8 cellular contexts compared by ENCODE assay signal in genomic region chr7:134126937-134127848, GRCh38. TPM values are rescaled to one million over a fixed set of nuclear protein-coding genes. Genes with fewer than 3 reads are reported as not detected.
DNase-seq lines count a peak whose midpoint lies in the region; ATAC-seq and TF ChIP-seq lines count a peak whose summit lies in the region.

TSS of gene LRGUK (plus strand) at chr7:134127340. CDS start at chr7:134127368, 28 bp downstream.

- H3K9me3 ChIP-seq in heart right ventricle (no peaks in the 10 kb centered on the region), trophoblast cell (ENCODE audit: insufficient read depth, low read depth, low read length) (no peaks in the 10 kb centered on the region), tibial artery (no peaks in the 10 kb centered on the region)

- H2AK5ac ChIP-seq in trophoblast cell (ENCODE audit: low read length), result no peak within 1 kb of the TSS

- H2AFZ ChIP-seq in trophoblast cell (ENCODE audit: insufficient read depth, low read length, poor library complexity), result peak within 1 kb of the TSS; percentile 85

- peak within 1 kb of the TSS; percentile 96 for H3K4me2 ChIP-seq in trophoblast cell (ENCODE audit: low read length)

- WGBS in heart right ventricle, 2 donors, result 2 to 3% methylated on average over 46 of the region's 46 CpGs
- WGBS in trophoblast cell (ENCODE audit: extremely low coverage, insufficient coverage, insufficient read length), result no CpG with 5 or more reads among the region's 46 CpGs

- H3K27ac Mint-ChIP-seq in activated naive CD8-positive, alpha-beta T cell treated with anti-CD3 and anti-CD28 coated beads, Interleukin-2, amount 50 U/mL, for 24 hours, result no peak within 1 kb of the TSS

- H3K4me1 ChIP-seq in heart right ventricle (peaks cover 0 to 22% (median 0%) of the 10 kb centered on the region in 9 donors), trophoblast cell (ENCODE audit: control insufficient read depth in 1 of 2, insufficient read depth in 2 of 2, low read length in 2 of 2) (peaks cover 3% of the 10 kb centered on the region in 2 experiments), tibial artery (peaks cover 0 to 12% (median 1%) of the 10 kb centered on the region in 4 donors)

- peak; percentile 100 for ATAC-seq in HG02763 (IDR thresholded peaks at IDR 0.05; ENCODE audit: unreplicated experiment)
- peak; percentile 100 for ATAC-seq in activated naive CD8-positive, alpha-beta T cell treated with anti-CD3 and anti-CD28 coated beads, Interleukin-2, amount 50 U/mL, for 24 hours
- ATAC-seq in heart right ventricle, result peak; percentile 99 to 100 (median 99)

- H3K4me1 Mint-ChIP-seq in activated naive CD8-positive, alpha-beta T cell treated with anti-CD3 and anti-CD28 coated beads, Interleukin-2, amount 50 U/mL, for 24 hours, result peaks cover 13% of the 10 kb centered on the region

- H3K27me3 ChIP-seq in heart right ventricle (peaks cover 0 to 10% (median 0%) of the 10 kb centered on the region in 7 donors), trophoblast cell (ENCODE audit: insufficient read depth, low read length) (no peaks in the 10 kb centered on the region), tibial artery (no peaks in the 10 kb centered on the region)

- H2BK12ac ChIP-seq in trophoblast cell (ENCODE audit: low read length), result no peak within 1 kb of the TSS

- intact Hi-C loops in heart right ventricle (cut with DNase I), result loop anchor here in 2 of 10 donors (5.0 to 10.0 kb wide), 2 partner anchors 188 to 190 kb away; partner anchors contain the start of gene SLC35B4 (in 2 of the 2)
- intact Hi-C loops in tibial artery (cut with DNase I; ENCODE audit: low total_unique reads), result no loop called here

- H3K4me3 ChIP-seq in GM12865 (ENCODE audit: low read depth, low read length), result peak within 1 kb of the TSS; percentile 47
- H3K4me3 ChIP-seq in heart right ventricle, result peak within 1 kb of the TSS; percentile 39 to 93 (median 68)
- peak within 1 kb of the TSS; percentile 72 for H3K4me3 ChIP-seq in trophoblast cell (ENCODE audit: low read depth, low read length)
- H3K4me3 ChIP-seq in tibial artery, result peak within 1 kb of the TSS; percentile 53 to 80

- H3K9me3 Mint-ChIP-seq in activated naive CD8-positive, alpha-beta T cell treated with anti-CD3 and anti-CD28 coated beads, Interleukin-2, amount 50 U/mL, for 24 hours, result no peaks in the 10 kb centered on the region

- H2BK120ac ChIP-seq in trophoblast cell (ENCODE audit: insufficient read depth, low read length, poor library complexity), result no peak within 1 kb of the TSS

- H3K36me3 ChIP-seq in heart right ventricle (no peaks in the 10 kb centered on the region), trophoblast cell (ENCODE audit: control insufficient read depth in 1 of 2, insufficient read depth in 2 of 2, low read length in 2 of 2) (no peaks in the 10 kb centered on the region), tibial artery (no peaks in the 10 kb centered on the region)

- no peak within 1 kb of the TSS for H3K23ac ChIP-seq in trophoblast cell (ENCODE audit: low read length)

- peak; percentile 79 for DNase-seq in GM12865 (ENCODE audit: low read depth)
- DNase-seq in NCI-H128 (lab: John Stamatoyannopoulos, UW; ENCODE audit: unreplicated experiment), result peak; percentile 32
- peak; percentile 5 to 65 for DNase-seq in SW 1271 (lab: John Stamatoyannopoulos, UW)
- peak; percentile 74 for DNase-seq in activated naive CD8-positive, alpha-beta T cell treated with anti-CD3 and anti-CD28 coated beads, Interleukin-2, amount 50 U/mL, for 24 hours
- peak; percentile 77 to 90 for DNase-seq in heart right ventricle
- DNase-seq in trophoblast cell, result peak; percentile 56 to 81
- DNase-seq in tibial artery, result peak; percentile 85 to 86

- no peak within 1 kb of the TSS for H2BK5ac ChIP-seq in trophoblast cell (ENCODE audit: low read depth, low read length, poor library complexity)

- H4K8ac ChIP-seq in trophoblast cell (ENCODE audit: low read depth, low read length), result peak within 1 kb of the TSS; percentile 65

- no peaks in the 10 kb centered on the region for H3K36me3 Mint-ChIP-seq in activated naive CD8-positive, alpha-beta T cell treated with anti-CD3 and anti-CD28 coated beads, Interleukin-2, amount 50 U/mL, for 24 hours (ENCODE audit: low read depth)

- no peak within 1 kb of the TSS for H3K18ac ChIP-seq in trophoblast cell (ENCODE audit: low read length)

- H3K4me3 Mint-ChIP-seq in activated naive CD8-positive, alpha-beta T cell treated with anti-CD3 and anti-CD28 coated beads, Interleukin-2, amount 50 U/mL, for 24 hours, result peak within 1 kb of the TSS; percentile 84

- H3K14ac ChIP-seq in trophoblast cell (ENCODE audit: low read length), result no peak within 1 kb of the TSS

- no peak within 1 kb of the TSS for H4K91ac ChIP-seq in trophoblast cell (ENCODE audit: low read depth, low read length)

- H3K79me2 ChIP-seq in trophoblast cell (ENCODE audit: control insufficient read depth, insufficient read depth, low read length, poor library complexity), result no peaks in the 10 kb centered on the region

- no peak within 1 kb of the TSS for H4K12ac ChIP-seq in trophoblast cell (ENCODE audit: low read depth, low read length)

- no peak within 1 kb of the TSS for H3K4ac ChIP-seq in trophoblast cell (ENCODE audit: low read depth, low read length)

- no peak within 1 kb of the TSS for H3K9ac ChIP-seq in trophoblast cell (ENCODE audit: low read length)

- TF ChIP-seq CTCF in GM12865 (IDR thresholded peaks at IDR 0.05; ENCODE audit: insufficient read depth, low read depth, low read length, missing control alignments), result no peak
- TF ChIP-seq CTCF in heart right ventricle (IDR thresholded peaks at IDR 0.05), result no peak
- no peak for TF ChIP-seq CTCF in tibial artery (IDR thresholded peaks at IDR 0.05)

- H3K27ac ChIP-seq in heart right ventricle, result no peak within 1 kb of the TSS
- no peak within 1 kb of the TSS for H3K27ac ChIP-seq in trophoblast cell (ENCODE audit: low read depth, low read length)
- no peak within 1 kb of the TSS for H3K27ac ChIP-seq in tibial artery

- no peaks in the 10 kb centered on the region for H3K79me1 ChIP-seq in trophoblast cell (ENCODE audit: low read length)

- peaks cover 18% of the 10 kb centered on the region for H3K27me3 Mint-ChIP-seq in activated naive CD8-positive, alpha-beta T cell treated with anti-CD3 and anti-CD28 coated beads, Interleukin-2, amount 50 U/mL, for 24 hours

RNA-seq across cellular contexts. Expression of gene LRGUK, which starts in this region (rescaled TPM):
- under 1 TPM in 6 of 10 donors, not detected in 4; 0.15 to 0.47 (median 0.21) TPM for total RNA-seq in heart right ventricle
- polyA plus RNA-seq in heart right ventricle, result under 1 TPM in 1 of 2 donors, not detected in 1; 0.22 TPM
- 0.17 and 0.18 TPM in 2 replicates for polyA plus RNA-seq in trophoblast cell (2013)

Comparison
In these comparisons a context has a peak if more than half of its experiments do, and no peak if none do; other contexts are left out.
1. Peak in DNase-seq, ATAC-seq and H3K4me3 ChIP-seq in heart right ventricle; RNA of the gene not detected or under 1 TPM.
2. DNase-seq: peak in every context shown above with its lines; median percentile 86 in tibial artery; 84 in heart right ventricle; 79 in GM12865; 74 in activated naive CD8-positive, alpha-beta T cell treated with anti-CD3 and anti-CD28 coated beads, Interleukin-2, amount 50 U/mL, for 24 hours; 68 in trophoblast cell; 35 in SW 1271; 32 in NCI-H128.